41 cellular contexts compared by ENCODE assay signal in genomic region chr1:156969496-156969895, GRCh38. TPM values are rescaled to one million over a fixed set of nuclear protein-coding genes. Genes with fewer than 3 reads are reported as not detected.
"Had no signal": no experiment of that assay in that cellular context is flagged by ENCODE, and none has a peak within 500 bp of the region (broad histone marks: within the 10 kb centered on the region; RNA-seq: fewer than 3 reads in every experiment).

No MANE protein-coding gene starts in this region.

- H3K27me3 Mint-ChIP-seq: activated naive CD4-positive, alpha-beta T cell treated with anti-CD3 and anti-CD28 coated beads, Interleukin-2, amount 50 U/mL, for 24 hours; activated naive CD8-positive, alpha-beta T cell treated with anti-CD3 and anti-CD28 coated beads for 36 hours had no signal

- H3K9me3 ChIP-seq: adrenal gland, body of pancreas, esophagus squamous epithelium, gastroesophageal sphincter, heart right ventricle had no signal

- H3K27ac Mint-ChIP-seq: activated CD4-positive, alpha-beta memory T cell treated with anti-CD3 and anti-CD28 coated beads for 36 hours; activated CD4-positive, alpha-beta T cell treated with anti-CD3 and anti-CD28 coated beads for 36 hours; activated CD4-positive, alpha-beta T cell treated with anti-CD3 and anti-CD28 coated beads, Interleukin-2, amount 10 ng/mL, durations not matched to agents 24 days and 14 days; activated CD8-positive, alpha-beta memory T cell treated with anti-CD3 and anti-CD28 coated beads, Interleukin-2, amount 10 ng/mL, durations not matched to agents 7 days and 5 days; activated CD8-positive, alpha-beta T cell treated with anti-CD3 and anti-CD28 coated beads, Interleukin-2, amount 10 ng/mL, durations not matched to agents 7 days and 5 days; activated naive CD4-positive, alpha-beta T cell treated with anti-CD3 and anti-CD28 coated beads for 36 hours; activated naive CD4-positive, alpha-beta T cell treated with anti-CD3 and anti-CD28 coated beads, Interleukin-2, amount 50 U/mL, for 24 hours; activated naive CD8-positive, alpha-beta T cell treated with anti-CD3 and anti-CD28 coated beads for 36 hours; activated naive CD8-positive, alpha-beta T cell treated with anti-CD3 and anti-CD28 coated beads, Interleukin-2, amount 50 U/mL, for 24 hours; activated T-helper 1 cell treated with anti-CD3 and anti-CD28 coated beads, Interleukin-12 subunit alpha, Interleukin-12 subunit beta, Interleukin-2, Interleukin-4 antibody, amounts not matched to agents 30 ng/mL and 10 ng/mL and 1 ng/mL, durations not matched to agents 14 hours and 24 hours and 36 hours; activated T-helper 2 cell treated with anti-CD3 and anti-CD28 coated beads, Interferon-gamma antibody, Interleukin-2, Interleukin-4, amounts not matched to agents 10 μg/mL and 5 μg/mL and 100 μg/mL, durations not matched to agents 14 hours and 24 hours and 36 hours; effector memory CD8-positive, alpha-beta T cell; T-helper 17 cell; T-helper 2 cell treated with Interferon-gamma antibody and Interleukin-4, amounts not matched to agents 5 μg/mL and 100 μg/mL, for 36 hours had no signal

- H3K27ac ChIP-seq: adrenal gland, body of pancreas, epithelial cell of prostate, esophagus squamous epithelium, gastroesophageal sphincter, heart right ventricle had no signal

- H3K4me3 ChIP-seq: adrenal gland, body of pancreas, esophagus squamous epithelium, gastroesophageal sphincter, heart right ventricle had no signal

- H3K36me3 Mint-ChIP-seq: activated CD4-positive, alpha-beta memory T cell treated with anti-CD3 and anti-CD28 coated beads for 36 hours; activated CD8-positive, alpha-beta memory T cell treated with anti-CD3 and anti-CD28 coated beads, Interleukin-2, amount 10 ng/mL, durations not matched to agents 7 days and 5 days; activated naive CD4-positive, alpha-beta T cell treated with anti-CD3 and anti-CD28 coated beads, Interleukin-2, amount 50 U/mL, for 24 hours; activated naive CD8-positive, alpha-beta T cell treated with anti-CD3 and anti-CD28 coated beads for 36 hours had no signal

- H3K4me3 Mint-ChIP-seq: activated CD4-positive, alpha-beta memory T cell treated with anti-CD3 and anti-CD28 coated beads for 36 hours; activated CD4-positive, alpha-beta T cell treated with anti-CD3 and anti-CD28 coated beads for 36 hours; activated CD4-positive, alpha-beta T cell treated with anti-CD3 and anti-CD28 coated beads, Interleukin-2, amount 10 ng/mL, durations not matched to agents 24 days and 14 days; activated CD8-positive, alpha-beta memory T cell treated with anti-CD3 and anti-CD28 coated beads, Interleukin-2, amount 10 ng/mL, durations not matched to agents 7 days and 5 days; activated CD8-positive, alpha-beta T cell treated with anti-CD3 and anti-CD28 coated beads, Interleukin-2, amount 10 ng/mL, durations not matched to agents 7 days and 5 days; activated naive CD4-positive, alpha-beta T cell treated with anti-CD3 and anti-CD28 coated beads for 36 hours; activated naive CD4-positive, alpha-beta T cell treated with anti-CD3 and anti-CD28 coated beads, Interleukin-2, amount 50 U/mL, for 24 hours; activated naive CD8-positive, alpha-beta T cell treated with anti-CD3 and anti-CD28 coated beads for 36 hours; activated naive CD8-positive, alpha-beta T cell treated with anti-CD3 and anti-CD28 coated beads, Interleukin-2, amount 50 U/mL, for 24 hours; activated T-helper 1 cell treated with anti-CD3 and anti-CD28 coated beads, Interleukin-12 subunit alpha, Interleukin-12 subunit beta, Interleukin-2, Interleukin-4 antibody, amounts not matched to agents 30 ng/mL and 10 ng/mL and 1 ng/mL, durations not matched to agents 14 hours and 24 hours and 36 hours; effector memory CD8-positive, alpha-beta T cell; T-helper 17 cell; T-helper 2 cell treated with Interferon-gamma antibody and Interleukin-4, amounts not matched to agents 5 μg/mL and 100 μg/mL, for 36 hours had no signal

- FAIRE-seq: colon, endometrium, endothelial cell of umbilical vein had no signal

- H3K4me1 Mint-ChIP-seq: activated CD4-positive, alpha-beta T cell treated with anti-CD3 and anti-CD28 coated beads for 36 hours; activated CD4-positive, alpha-beta T cell treated with anti-CD3 and anti-CD28 coated beads, Interleukin-2, amount 10 ng/mL, durations not matched to agents 24 days and 14 days; activated CD8-positive, alpha-beta memory T cell treated with anti-CD3 and anti-CD28 coated beads, Interleukin-2, amount 10 ng/mL, durations not matched to agents 7 days and 5 days; activated naive CD8-positive, alpha-beta T cell treated with anti-CD3 and anti-CD28 coated beads for 36 hours; activated naive CD8-positive, alpha-beta T cell treated with anti-CD3 and anti-CD28 coated beads, Interleukin-2, amount 50 U/mL, for 24 hours had no signal

- DNase-seq: activated CD4-positive, alpha-beta memory T cell treated with anti-CD3 and anti-CD28 coated beads for 36 hours; activated CD4-positive, alpha-beta T cell treated with anti-CD3 and anti-CD28 coated beads for 36 hours; activated CD4-positive, alpha-beta T cell treated with anti-CD3 and anti-CD28 coated beads, Interleukin-2, amount 10 ng/mL, durations not matched to agents 24 days and 14 days; activated CD4-positive, CD25-positive, alpha-beta regulatory T cell; activated CD4-positive, CD25-positive, alpha-beta regulatory T cell treated with anti-CD3 and anti-CD28 coated beads, Interleukin-2, amount 50 U/mL, for 72 hours; activated CD8-positive, alpha-beta memory T cell treated with anti-CD3 and anti-CD28 coated beads, Interleukin-2, amount 10 ng/mL, durations not matched to agents 7 days and 5 days; activated CD8-positive, alpha-beta memory T cell treated with anti-CD3 and anti-CD28 coated beads, Interleukin-2, amount 50 U/mL, for 4 hours; activated CD8-positive, alpha-beta T cell treated with anti-CD3 and anti-CD28 coated beads, Interleukin-2, amount 10 ng/mL, durations not matched to agents 7 days and 5 days; activated effector memory CD4-positive, alpha-beta T cell treated with anti-CD3 and anti-CD28 coated beads, Interleukin-2, amount 50 U/mL, for 16 hours; activated naive CD4-positive, alpha-beta T cell treated with anti-CD3 and anti-CD28 coated beads for 36 hours; activated naive CD8-positive, alpha-beta T cell treated with anti-CD3 and anti-CD28 coated beads for 36 hours; activated naive CD8-positive, alpha-beta T cell treated with anti-CD3 and anti-CD28 coated beads, Interleukin-2, amount 50 U/mL, for 24 hours; activated T-cell treated with anti-CD3 and anti-CD28 coated beads, Interleukin-2, amount 50 U/mL, for 1 hour; activated T-cell treated with anti-CD3 and anti-CD28 coated beads, Interleukin-2, amount 50 U/mL, for 48 hours; adrenal gland; amygdala; aorta; body of pancreas; caudate nucleus; cortex of kidney; dermis blood vessel endothelial cell; effector CD4-positive, alpha-beta T cell; effector memory CD8-positive, alpha-beta T cell; esophagus squamous epithelium; foreskin melanocyte; heart right ventricle; T-helper 17 cell; T1000 had no signal

- H3K27me3 ChIP-seq: adrenal gland, body of pancreas, esophagus squamous epithelium, gastroesophageal sphincter, heart right ventricle had no signal

- H3K9me3 Mint-ChIP-seq: activated CD4-positive, alpha-beta memory T cell treated with anti-CD3 and anti-CD28 coated beads for 36 hours; activated CD4-positive, alpha-beta T cell treated with anti-CD3 and anti-CD28 coated beads, Interleukin-2, amount 10 ng/mL, durations not matched to agents 24 days and 14 days; activated naive CD4-positive, alpha-beta T cell treated with anti-CD3 and anti-CD28 coated beads for 36 hours; activated naive CD4-positive, alpha-beta T cell treated with anti-CD3 and anti-CD28 coated beads, Interleukin-2, amount 50 U/mL, for 24 hours; activated naive CD8-positive, alpha-beta T cell treated with anti-CD3 and anti-CD28 coated beads for 36 hours; activated naive CD8-positive, alpha-beta T cell treated with anti-CD3 and anti-CD28 coated beads, Interleukin-2, amount 50 U/mL, for 24 hours; activated T-helper 1 cell treated with anti-CD3 and anti-CD28 coated beads, Interleukin-12 subunit alpha, Interleukin-12 subunit beta, Interleukin-2, Interleukin-4 antibody, amounts not matched to agents 30 ng/mL and 10 ng/mL and 1 ng/mL, durations not matched to agents 14 hours and 24 hours and 36 hours; activated T-helper 2 cell treated with anti-CD3 and anti-CD28 coated beads, Interferon-gamma antibody, Interleukin-2, Interleukin-4, amounts not matched to agents 10 μg/mL and 5 μg/mL and 100 μg/mL, durations not matched to agents 14 hours and 24 hours and 36 hours; effector memory CD8-positive, alpha-beta T cell; T-helper 2 cell treated with Interferon-gamma antibody and Interleukin-4, amounts not matched to agents 5 μg/mL and 100 μg/mL, for 36 hours had no signal

- H3K4me1 ChIP-seq: adrenal gland, body of pancreas, esophagus squamous epithelium, gastroesophageal sphincter, heart right ventricle had no signal

RNA-seq across cellular contexts. Expression of gene LRRC71, which starts 49.1 kb away (rescaled TPM):
- total RNA-seq: activated CD4-positive, alpha-beta memory T cell treated with anti-CD3 and anti-CD28 coated beads for 36 hours; activated CD4-positive, alpha-beta T cell treated with anti-CD3 and anti-CD28 coated beads for 36 hours; activated CD4-positive, alpha-beta T cell treated with anti-CD3 and anti-CD28 coated beads, Interleukin-2, amount 10 ng/mL, durations not matched to agents 24 days and 14 days; activated CD8-positive, alpha-beta memory T cell treated with anti-CD3 and anti-CD28 coated beads for 36 hours; activated CD8-positive, alpha-beta memory T cell treated with anti-CD3 and anti-CD28 coated beads, Interleukin-2, amount 10 ng/mL, durations not matched to agents 7 days and 5 days; activated CD8-positive, alpha-beta T cell treated with anti-CD3 and anti-CD28 coated beads, Interleukin-2, amount 10 ng/mL, durations not matched to agents 7 days and 5 days; activated naive CD4-positive, alpha-beta T cell treated with anti-CD3 and anti-CD28 coated beads for 36 hours; activated naive CD8-positive, alpha-beta T cell treated with anti-CD3 and anti-CD28 coated beads for 36 hours; activated T-helper 1 cell treated with anti-CD3 and anti-CD28 coated beads, Interleukin-12 subunit alpha, Interleukin-12 subunit beta, Interleukin-2, Interleukin-4 antibody, amounts not matched to agents 30 ng/mL and 10 ng/mL and 1 ng/mL, durations not matched to agents 14 hours and 24 hours and 36 hours; activated T-helper 2 cell treated with anti-CD3 and anti-CD28 coated beads, Interferon-gamma antibody, Interleukin-2, Interleukin-4, amounts not matched to agents 10 μg/mL and 5 μg/mL and 100 μg/mL, durations not matched to agents 14 hours and 24 hours and 36 hours; body of pancreas; chondrocyte; esophagus squamous epithelium; fibroblast of lung; fibroblast of villous mesenchyme; T-helper 17 cell had no signal
